7 cellular contexts compared by ENCODE assay signal in genomic region chr7:74349621-74350020, GRCh38.
"Had no signal": no experiment of that assay in that cellular context is flagged by ENCODE, and none has a peak within 500 bp of the region (broad histone marks: within the 10 kb centered on the region; RNA-seq: fewer than 3 reads in every experiment).

No MANE protein-coding gene starts in this region.

- H3K27ac ChIP-seq: HL-60, KMS-11 had no signal

- DNase-seq: IMR-90, KBM-7, KG1 had no signal

- ATAC-seq: HepG2, K562 had no signal

- H3K4me2 ChIP-seq: KMS-11 had no signal

- H3K4me3 ChIP-seq: K562 had no signal

- H3K9ac ChIP-seq: KMS-11 had no signal
